Comparison of ENCODE assay signal across 19 cellular contexts in genomic region chr15:66680502-66680901, GRCh38.
"Had no signal": no experiment of that assay in that cellular context is flagged by ENCODE, and none has a peak within 500 bp of the region (broad histone marks: within the 10 kb centered on the region; RNA-seq: fewer than 3 reads in every experiment).

No MANE protein-coding gene starts in this region.

- H3K27me3 ChIP-seq: gastrocnemius medialis, right lobe of liver had no signal

- ATAC-seq: activated naive CD8-positive, alpha-beta T cell treated with anti-CD3 and anti-CD28 coated beads, Interleukin-2, amount 50 U/mL, for 24 hours; esophagus mucosa; gastrocnemius medialis; psoas muscle; stimulated activated memory B cell treated with anti-CD40 and anti-IgM and Interleukin-4, amounts not matched to agents 10 μg/mL and 1 μg/mL and 100 μg/mL, for 72 hours had no signal

- H3K27ac ChIP-seq: gastrocnemius medialis, lower lobe of right lung, psoas muscle, right lobe of liver, thoracic aorta had no signal

- H3K36me3 ChIP-seq: gastrocnemius medialis, lower lobe of right lung, right lobe of liver, thoracic aorta had no signal

- H3K4me3 ChIP-seq: coronary artery, gastrocnemius medialis, lower lobe of right lung, psoas muscle, right lobe of liver, thoracic aorta had no signal

- DNase-seq: activated CD4-positive, alpha-beta memory T cell treated with anti-CD3 and anti-CD28 coated beads, Interleukin-2, amount 10 ng/mL, durations not matched to agents 7 days and 5 days; activated CD4-positive, alpha-beta T cell treated with anti-CD3 and anti-CD28 coated beads for 48 hours; activated CD4-positive, CD25-positive, alpha-beta regulatory T cell; activated naive CD4-positive, alpha-beta T cell treated with anti-CD3 and anti-CD28 coated beads for 36 hours; activated naive CD8-positive, alpha-beta T cell treated with anti-CD3 and anti-CD28 coated beads, Interleukin-2, amount 50 U/mL, for 24 hours; activated T-cell treated with anti-CD3 and anti-CD28 coated beads, Interleukin-2, amount 50 U/mL, for 24 hours; anterior cingulate cortex; gastrocnemius medialis; lower lobe of right lung; naive B cell; psoas muscle; right lobe of liver; small intestine; stimulated activated CD4-positive, alpha-beta T cell treated with anti-CD3 and anti-CD28 coated beads, Interleukin-4, amount 100 ng/mL, for 1 hour; T1000 had no signal

- H3K4me1 ChIP-seq: gastrocnemius medialis, psoas muscle, right lobe of liver had no signal

- H3K9me3 ChIP-seq: gastrocnemius medialis, psoas muscle, right lobe of liver had no signal
